In the genomic region with DNA sequence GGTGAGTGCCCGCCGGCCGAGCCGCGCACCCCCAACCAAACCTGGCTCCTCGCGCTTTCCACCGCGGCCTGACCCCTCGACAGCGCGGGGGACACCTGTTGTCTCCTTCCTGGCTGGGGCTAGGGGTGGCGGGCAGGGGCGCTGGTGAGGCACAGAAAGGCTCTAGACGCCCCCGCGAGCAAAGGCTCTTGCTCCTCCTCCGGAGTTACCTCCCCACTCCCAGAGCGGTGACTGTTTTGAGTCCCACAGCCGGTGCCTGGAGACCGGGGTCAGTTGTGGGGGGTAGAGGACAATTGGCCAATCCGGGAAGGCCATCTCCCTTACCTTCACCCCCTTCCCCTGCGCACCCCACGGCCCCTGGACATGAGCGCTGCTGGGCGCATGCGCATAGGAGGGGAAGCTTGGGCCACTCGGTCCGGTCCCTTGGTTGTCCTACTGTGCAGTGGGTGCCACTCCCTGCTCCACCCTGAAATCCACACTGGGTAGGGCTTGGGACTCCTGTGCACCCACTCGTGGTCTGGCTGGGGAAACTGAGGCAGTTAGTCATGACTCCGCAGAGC, we compare ENCODE assay signal across 1 cellular context.
TF ChIP-seq lines count a peak whose summit lies in the region.

No MANE protein-coding gene starts in this region.

TF ChIP-seq in HepG2, 621 proteins besides CTCF, POLR2A, EP300 and RAD21 (continued from another document and continues in another):
- TF ChIP-seq, protein P1, sequence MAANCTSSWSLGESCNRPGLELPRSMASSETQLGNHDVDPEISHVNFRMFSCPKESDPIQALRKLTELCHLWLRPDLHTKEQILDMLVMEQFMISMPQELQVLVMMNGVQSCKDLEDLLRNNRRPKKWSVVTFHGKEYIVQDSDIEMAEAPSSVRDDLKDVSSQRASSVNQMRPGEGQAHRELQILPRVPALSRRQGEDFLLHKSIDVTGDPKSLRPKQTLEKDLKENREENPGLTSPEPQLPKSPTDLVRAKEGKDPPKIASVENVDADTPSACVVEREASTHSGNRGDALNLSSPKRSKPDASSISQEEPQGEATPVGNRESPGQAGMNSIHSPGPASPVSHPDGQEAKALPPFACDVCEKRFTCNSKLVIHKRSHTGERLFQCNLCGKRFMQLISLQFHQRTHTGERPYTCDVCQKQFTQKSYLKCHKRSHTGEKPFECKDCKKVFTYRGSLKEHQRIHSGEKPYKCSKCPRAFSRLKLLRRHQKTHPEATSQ (CRISPR knock-in tag; IDR thresholded peaks at IDR 0.05; ENCODE audit: borderline replicate concordance), result no peak
- TF ChIP-seq TAF15 (IDR thresholded peaks at IDR 0.05; ENCODE audit: low read depth, low read length, poor library complexity, severe bottlenecking), result no peak
- TF ChIP-seq, protein P2, sequence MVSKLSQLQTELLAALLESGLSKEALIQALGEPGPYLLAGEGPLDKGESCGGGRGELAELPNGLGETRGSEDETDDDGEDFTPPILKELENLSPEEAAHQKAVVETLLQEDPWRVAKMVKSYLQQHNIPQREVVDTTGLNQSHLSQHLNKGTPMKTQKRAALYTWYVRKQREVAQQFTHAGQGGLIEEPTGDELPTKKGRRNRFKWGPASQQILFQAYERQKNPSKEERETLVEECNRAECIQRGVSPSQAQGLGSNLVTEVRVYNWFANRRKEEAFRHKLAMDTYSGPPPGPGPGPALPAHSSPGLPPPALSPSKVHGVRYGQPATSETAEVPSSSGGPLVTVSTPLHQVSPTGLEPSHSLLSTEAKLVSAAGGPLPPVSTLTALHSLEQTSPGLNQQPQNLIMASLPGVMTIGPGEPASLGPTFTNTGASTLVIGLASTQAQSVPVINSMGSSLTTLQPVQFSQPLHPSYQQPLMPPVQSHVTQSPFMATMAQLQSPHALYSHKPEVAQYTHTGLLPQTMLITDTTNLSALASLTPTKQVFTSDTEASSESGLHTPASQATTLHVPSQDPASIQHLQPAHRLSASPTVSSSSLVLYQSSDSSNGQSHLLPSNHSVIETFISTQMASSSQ (IDR thresholded peaks at IDR 0.05; ENCODE audit: low read depth), result no peak
- TF ChIP-seq, protein P2 (CRISPR knock-in tag; IDR thresholded peaks at IDR 0.05; ENCODE audit: borderline replicate concordance), result 0 out of 2 replicates have a peak, but pooled peaks have one; percentile 12
- no peak for TF ChIP-seq ZNF235 (CRISPR knock-in tag; IDR thresholded peaks at IDR 0.05; ENCODE audit: borderline replicate concordance)
- 0 out of 2 replicates have a peak, but pooled peaks have one; percentile 9 for TF ChIP-seq IRF2 (CRISPR knock-in tag; IDR thresholded peaks at IDR 0.05)
- no peak for TF ChIP-seq NFE2 (CRISPR knock-in tag; IDR thresholded peaks at IDR 0.05)
- TF ChIP-seq ZNF382 (CRISPR knock-in tag; IDR thresholded peaks at IDR 0.05; ENCODE audit: borderline replicate concordance), result no peak
- no peak for TF ChIP-seq FOXJ3 (CRISPR knock-in tag; IDR thresholded peaks at IDR 0.05; ENCODE audit: borderline replicate concordance)
- TF ChIP-seq, protein P3, sequence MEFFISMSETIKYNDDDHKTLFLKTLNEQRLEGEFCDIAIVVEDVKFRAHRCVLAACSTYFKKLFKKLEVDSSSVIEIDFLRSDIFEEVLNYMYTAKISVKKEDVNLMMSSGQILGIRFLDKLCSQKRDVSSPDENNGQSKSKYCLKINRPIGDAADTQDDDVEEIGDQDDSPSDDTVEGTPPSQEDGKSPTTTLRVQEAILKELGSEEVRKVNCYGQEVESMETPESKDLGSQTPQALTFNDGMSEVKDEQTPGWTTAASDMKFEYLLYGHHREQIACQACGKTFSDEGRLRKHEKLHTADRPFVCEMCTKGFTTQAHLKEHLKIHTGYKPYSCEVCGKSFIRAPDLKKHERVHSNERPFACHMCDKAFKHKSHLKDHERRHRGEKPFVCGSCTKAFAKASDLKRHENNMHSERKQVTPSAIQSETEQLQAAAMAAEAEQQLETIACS (CRISPR knock-in tag; IDR thresholded peaks at IDR 0.05), result no peak
- TF ChIP-seq, protein P4, sequence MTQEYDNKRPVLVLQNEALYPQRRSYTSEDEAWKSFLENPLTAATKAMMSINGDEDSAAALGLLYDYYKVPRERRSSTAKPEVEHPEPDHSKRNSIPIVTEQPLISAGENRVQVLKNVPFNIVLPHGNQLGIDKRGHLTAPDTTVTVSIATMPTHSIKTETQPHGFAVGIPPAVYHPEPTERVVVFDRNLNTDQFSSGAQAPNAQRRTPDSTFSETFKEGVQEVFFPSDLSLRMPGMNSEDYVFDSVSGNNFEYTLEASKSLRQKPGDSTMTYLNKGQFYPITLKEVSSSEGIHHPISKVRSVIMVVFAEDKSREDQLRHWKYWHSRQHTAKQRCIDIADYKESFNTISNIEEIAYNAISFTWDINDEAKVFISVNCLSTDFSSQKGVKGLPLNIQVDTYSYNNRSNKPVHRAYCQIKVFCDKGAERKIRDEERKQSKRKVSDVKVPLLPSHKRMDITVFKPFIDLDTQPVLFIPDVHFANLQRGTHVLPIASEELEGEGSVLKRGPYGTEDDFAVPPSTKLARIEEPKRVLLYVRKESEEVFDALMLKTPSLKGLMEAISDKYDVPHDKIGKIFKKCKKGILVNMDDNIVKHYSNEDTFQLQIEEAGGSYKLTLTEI (CRISPR knock-in tag; conservative IDR thresholded peaks at IDR 0.05), result no peak
- TF ChIP-seq MAFG (CRISPR knock-in tag; IDR thresholded peaks at IDR 0.05), result no peak
- TF ChIP-seq SP4 (CRISPR knock-in tag; IDR thresholded peaks at IDR 0.05), result peak; percentile 9; the same call in 1 of the 2 replicates
- TF ChIP-seq ZMAT3 (CRISPR knock-in tag; conservative IDR thresholded peaks at IDR 0.05), result no peak
- TF ChIP-seq NR2F6 (IDR thresholded peaks at IDR 0.05), result no peak
- TF ChIP-seq NR2F6 (CRISPR knock-in tag; IDR thresholded peaks at IDR 0.05), result peak; percentile 3; the same call in 1 of the 2 replicates
- TF ChIP-seq ZNF557 (CRISPR knock-in tag; IDR thresholded peaks at IDR 0.05), result no peak
- TF ChIP-seq HOXA3 (CRISPR knock-in tag; IDR thresholded peaks at IDR 0.05), result no peak
- no peak for TF ChIP-seq TEAD2 (CRISPR knock-in tag; IDR thresholded peaks at IDR 0.05)
- no peak for TF ChIP-seq KDM5A (IDR thresholded peaks at IDR 0.05; ENCODE audit: borderline replicate concordance, low read length)
- TF ChIP-seq, protein P5, sequence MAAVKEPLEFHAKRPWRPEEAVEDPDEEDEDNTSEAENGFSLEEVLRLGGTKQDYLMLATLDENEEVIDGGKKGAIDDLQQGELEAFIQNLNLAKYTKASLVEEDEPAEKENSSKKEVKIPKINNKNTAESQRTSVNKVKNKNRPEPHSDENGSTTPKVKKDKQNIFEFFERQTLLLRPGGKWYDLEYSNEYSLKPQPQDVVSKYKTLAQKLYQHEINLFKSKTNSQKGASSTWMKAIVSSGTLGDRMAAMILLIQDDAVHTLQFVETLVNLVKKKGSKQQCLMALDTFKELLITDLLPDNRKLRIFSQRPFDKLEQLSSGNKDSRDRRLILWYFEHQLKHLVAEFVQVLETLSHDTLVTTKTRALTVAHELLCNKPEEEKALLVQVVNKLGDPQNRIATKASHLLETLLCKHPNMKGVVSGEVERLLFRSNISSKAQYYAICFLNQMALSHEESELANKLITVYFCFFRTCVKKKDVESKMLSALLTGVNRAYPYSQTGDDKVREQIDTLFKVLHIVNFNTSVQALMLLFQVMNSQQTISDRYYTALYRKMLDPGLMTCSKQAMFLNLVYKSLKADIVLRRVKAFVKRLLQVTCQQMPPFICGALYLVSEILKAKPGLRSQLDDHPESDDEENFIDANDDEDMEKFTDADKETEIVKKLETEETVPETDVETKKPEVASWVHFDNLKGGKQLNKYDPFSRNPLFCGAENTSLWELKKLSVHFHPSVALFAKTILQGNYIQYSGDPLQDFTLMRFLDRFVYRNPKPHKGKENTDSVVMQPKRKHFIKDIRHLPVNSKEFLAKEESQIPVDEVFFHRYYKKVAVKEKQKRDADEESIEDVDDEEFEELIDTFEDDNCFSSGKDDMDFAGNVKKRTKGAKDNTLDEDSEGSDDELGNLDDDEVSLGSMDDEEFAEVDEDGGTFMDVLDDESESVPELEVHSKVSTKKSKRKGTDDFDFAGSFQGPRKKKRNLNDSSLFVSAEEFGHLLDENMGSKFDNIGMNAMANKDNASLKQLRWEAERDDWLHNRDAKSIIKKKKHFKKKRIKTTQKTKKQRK (IDR thresholded peaks at IDR 0.05; ENCODE audit: low read length), result no peak
- no peak for TF ChIP-seq ZNF83 (CRISPR knock-in tag; IDR thresholded peaks at IDR 0.05; ENCODE audit: borderline replicate concordance)
- no peak for TF ChIP-seq ZNF30 (CRISPR knock-in tag; IDR thresholded peaks at IDR 0.05)
- no peak for TF ChIP-seq NKX3-1 (CRISPR knock-in tag; IDR thresholded peaks at IDR 0.05)
- TF ChIP-seq ZNF543 (CRISPR knock-in tag; IDR thresholded peaks at IDR 0.05), result no peak
- TF ChIP-seq PITX1 (CRISPR knock-in tag; IDR thresholded peaks at IDR 0.05), result peak; percentile 53; the same call in 1 of the 2 replicates
- no peak for TF ChIP-seq NFATC3 (CRISPR knock-in tag; IDR thresholded peaks at IDR 0.05)
- no peak for TF ChIP-seq SP5 (CRISPR knock-in tag; IDR thresholded peaks at IDR 0.05; ENCODE audit: borderline replicate concordance, low read depth)
- TF ChIP-seq, protein P6, sequence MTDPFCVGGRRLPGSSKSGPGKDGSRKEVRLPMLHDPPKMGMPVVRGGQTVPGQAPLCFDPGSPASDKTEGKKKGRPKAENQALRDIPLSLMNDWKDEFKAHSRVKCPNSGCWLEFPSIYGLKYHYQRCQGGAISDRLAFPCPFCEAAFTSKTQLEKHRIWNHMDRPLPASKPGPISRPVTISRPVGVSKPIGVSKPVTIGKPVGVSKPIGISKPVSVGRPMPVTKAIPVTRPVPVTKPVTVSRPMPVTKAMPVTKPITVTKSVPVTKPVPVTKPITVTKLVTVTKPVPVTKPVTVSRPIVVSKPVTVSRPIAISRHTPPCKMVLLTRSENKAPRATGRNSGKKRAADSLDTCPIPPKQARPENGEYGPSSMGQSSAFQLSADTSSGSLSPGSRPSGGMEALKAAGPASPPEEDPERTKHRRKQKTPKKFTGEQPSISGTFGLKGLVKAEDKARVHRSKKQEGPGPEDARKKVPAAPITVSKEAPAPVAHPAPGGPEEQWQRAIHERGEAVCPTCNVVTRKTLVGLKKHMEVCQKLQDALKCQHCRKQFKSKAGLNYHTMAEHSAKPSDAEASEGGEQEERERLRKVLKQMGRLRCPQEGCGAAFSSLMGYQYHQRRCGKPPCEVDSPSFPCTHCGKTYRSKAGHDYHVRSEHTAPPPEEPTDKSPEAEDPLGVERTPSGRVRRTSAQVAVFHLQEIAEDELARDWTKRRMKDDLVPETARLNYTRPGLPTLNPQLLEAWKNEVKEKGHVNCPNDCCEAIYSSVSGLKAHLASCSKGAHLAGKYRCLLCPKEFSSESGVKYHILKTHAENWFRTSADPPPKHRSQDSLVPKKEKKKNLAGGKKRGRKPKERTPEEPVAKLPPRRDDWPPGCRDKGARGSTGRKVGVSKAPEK (CRISPR knock-in tag; IDR thresholded peaks at IDR 0.05; ENCODE audit: borderline replicate concordance), result 0 out of 2 replicates have a peak, but pooled peaks have one; percentile 57
- TF ChIP-seq ETV6 (CRISPR knock-in tag; conservative IDR thresholded peaks at IDR 0.05), result no peak
- TF ChIP-seq PHF8 (CRISPR knock-in tag; IDR thresholded peaks at IDR 0.05), result peak; percentile 3; the same call in 1 of the 2 replicates
- TF ChIP-seq, protein P7, sequence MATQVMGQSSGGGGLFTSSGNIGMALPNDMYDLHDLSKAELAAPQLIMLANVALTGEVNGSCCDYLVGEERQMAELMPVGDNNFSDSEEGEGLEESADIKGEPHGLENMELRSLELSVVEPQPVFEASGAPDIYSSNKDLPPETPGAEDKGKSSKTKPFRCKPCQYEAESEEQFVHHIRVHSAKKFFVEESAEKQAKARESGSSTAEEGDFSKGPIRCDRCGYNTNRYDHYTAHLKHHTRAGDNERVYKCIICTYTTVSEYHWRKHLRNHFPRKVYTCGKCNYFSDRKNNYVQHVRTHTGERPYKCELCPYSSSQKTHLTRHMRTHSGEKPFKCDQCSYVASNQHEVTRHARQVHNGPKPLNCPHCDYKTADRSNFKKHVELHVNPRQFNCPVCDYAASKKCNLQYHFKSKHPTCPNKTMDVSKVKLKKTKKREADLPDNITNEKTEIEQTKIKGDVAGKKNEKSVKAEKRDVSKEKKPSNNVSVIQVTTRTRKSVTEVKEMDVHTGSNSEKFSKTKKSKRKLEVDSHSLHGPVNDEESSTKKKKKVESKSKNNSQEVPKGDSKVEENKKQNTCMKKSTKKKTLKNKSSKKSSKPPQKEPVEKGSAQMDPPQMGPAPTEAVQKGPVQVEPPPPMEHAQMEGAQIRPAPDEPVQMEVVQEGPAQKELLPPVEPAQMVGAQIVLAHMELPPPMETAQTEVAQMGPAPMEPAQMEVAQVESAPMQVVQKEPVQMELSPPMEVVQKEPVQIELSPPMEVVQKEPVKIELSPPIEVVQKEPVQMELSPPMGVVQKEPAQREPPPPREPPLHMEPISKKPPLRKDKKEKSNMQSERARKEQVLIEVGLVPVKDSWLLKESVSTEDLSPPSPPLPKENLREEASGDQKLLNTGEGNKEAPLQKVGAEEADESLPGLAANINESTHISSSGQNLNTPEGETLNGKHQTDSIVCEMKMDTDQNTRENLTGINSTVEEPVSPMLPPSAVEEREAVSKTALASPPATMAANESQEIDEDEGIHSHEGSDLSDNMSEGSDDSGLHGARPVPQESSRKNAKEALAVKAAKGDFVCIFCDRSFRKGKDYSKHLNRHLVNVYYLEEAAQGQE (IDR thresholded peaks at IDR 0.05; ENCODE audit: borderline replicate concordance in 1 of 2, low read depth in 1 of 2, low read length in 2 of 2), result no peak
